ENCODE assay signal across 1 cellular context in genomic region chr5:129074903-129075302, GRCh38.
TF ChIP-seq lines count a peak whose summit lies in the region.

No MANE protein-coding gene starts in this region.

TF ChIP-seq in K562, 482 proteins besides CTCF, POLR2A, EP300 and RAD21 (continued from another document):
- TF ChIP-seq MGA (IDR thresholded peaks at IDR 0.05) = no peak
- TF ChIP-seq JUND (IDR thresholded peaks at IDR 0.05; ENCODE audit: borderline replicate concordance, low read depth, low read length) = peak; percentile 76; the same call in 1 of the 2 replicates
- peak; percentile 70; the same call in 1 of the 3 replicates for TF ChIP-seq JUND (tag; IDR thresholded peaks at IDR 0.05; ENCODE audit: borderline replicate concordance, low read depth, low read length)
- no peak for TF ChIP-seq CEBPG (CRISPR knock-in tag; IDR thresholded peaks at IDR 0.05)
- peak in 1 of 2 experiments; percentile 41; a peak in 1 of 4 replicates for TF ChIP-seq CEBPG (tag; conservative IDR thresholded peaks at IDR 0.05 in 1 of 2, IDR thresholded peaks at IDR 0.05 in 1 of 2)
- peak; percentile 70 for TF ChIP-seq MEIS2 (IDR thresholded peaks at IDR 0.05; ENCODE audit: partially characterized antibody)
- TF ChIP-seq ATF3 (IDR thresholded peaks at IDR 0.05) = peak; percentile 52; the same call in 1 of the 2 replicates
- no peak for TF ChIP-seq ATF3 (CRISPR knock-in tag; conservative IDR thresholded peaks at IDR 0.05)
- peak; percentile 87 for TF ChIP-seq FOSL1 (tag; conservative IDR thresholded peaks at IDR 0.05)
- TF ChIP-seq CGGBP1 (CRISPR knock-in tag; IDR thresholded peaks at IDR 0.05) = no peak
- peak; percentile 31; the same call in 1 of the 2 replicates for TF ChIP-seq SMARCA4 (IDR thresholded peaks at IDR 0.05)
- TF ChIP-seq TOE1 (IDR thresholded peaks at IDR 0.05; ENCODE audit: borderline replicate concordance) = no peak
- TF ChIP-seq TOE1 (CRISPR knock-in tag; IDR thresholded peaks at IDR 0.05; ENCODE audit: borderline replicate concordance, low read depth) = no peak
- 0 out of 2 replicates have a peak, but pooled peaks have one; percentile 15 for TF ChIP-seq ETV1 (tag; conservative IDR thresholded peaks at IDR 0.05; ENCODE audit: low read depth)
- peak; percentile 38; the same call in 1 of the 2 replicates for TF ChIP-seq ARID1B (IDR thresholded peaks at IDR 0.05)
- no peak for TF ChIP-seq ARID4B (CRISPR knock-in tag; IDR thresholded peaks at IDR 0.05)
